8 cellular contexts compared by ENCODE assay signal in genomic region chr17:57243171-57243622, GRCh38. TPM values are rescaled to one million over a fixed set of nuclear protein-coding genes. Genes with fewer than 3 reads are reported as not detected.
DNase-seq lines count a peak whose midpoint lies in the region; ATAC-seq and TF ChIP-seq lines count a peak whose summit lies in the region.

No MANE protein-coding gene starts in this region.

- H3K27ac ChIP-seq in liver (ENCODE audit: low read depth in 1 of 2, low read length in 2 of 2), result no peak overlapping the region

- H3K4me1 ChIP-seq in liver (ENCODE audit: control insufficient read depth in 4 of 4, insufficient read depth in 4 of 4, low read length in 3 of 4), result no peaks in the 10 kb centered on the region

- DNase-seq in AG08396 (ENCODE audit: low spot score) (peak; percentile 83), NCI-H2107 treated with DMSO at 0.1 percent for 48 hours (lab: John Stamatoyannopoulos, UW; ENCODE audit: unreplicated experiment) (peak; percentile 65)
- DNase-seq in central memory CD8-positive, alpha-beta T cell (ENCODE audit: low spot score in 2 of 2), result peak; percentile 64 to 76
- DNase-seq in stimulated activated CD4-positive, alpha-beta T cell treated with anti-CD3 and anti-CD28 coated beads, TNF-alpha, amount 100 ng/mL, for 48 hours (ENCODE audit: low read depth in 3 of 3), result peak; percentile 43 to 62 (median 62)

- H3K36me3 ChIP-seq in liver (ENCODE audit: control insufficient read depth in 4 of 4, insufficient read depth in 3 of 4, low read depth in 1 of 4, low read length in 3 of 4), result no peaks in the 10 kb centered on the region

- 15% methylated on average over 13 of the region's 13 CpGs for WGBS in liver

- peaks cover 0 to 2% (median 0%) of the 10 kb centered on the region in 4 donors for H3K27me3 ChIP-seq in liver (ENCODE audit: control insufficient read depth in 4 of 4, insufficient read depth in 4 of 4, low read length in 3 of 4)

- no peaks in the 10 kb centered on the region for H3K9me3 ChIP-seq in liver (ENCODE audit: control insufficient read depth in 4 of 4, low read length in 3 of 4)

- no peak overlapping the region for H3K9ac ChIP-seq in liver (ENCODE audit: low read depth in 1 of 2, low read length in 2 of 2)

- H3K4me3 ChIP-seq in liver (ENCODE audit: low read depth in 1 of 3, low read length in 3 of 3), result no peak overlapping the region

- H3K27me3 Mint-ChIP-seq in central memory CD8-positive, alpha-beta T cell, result peaks cover 9% of the 10 kb centered on the region

- no peak overlapping the region for H3K4me3 Mint-ChIP-seq in central memory CD8-positive, alpha-beta T cell

- peak; percentile 99 for TF ChIP-seq RAD21 in liver (IDR thresholded peaks at IDR 0.05)

- no peaks in the 10 kb centered on the region for H3K9me3 Mint-ChIP-seq in central memory CD8-positive, alpha-beta T cell

- TF ChIP-seq CTCF in liver (IDR thresholded peaks at IDR 0.05; ENCODE audit: low read depth, low read length, missing input control), result peak; percentile 100

- no peaks in the 10 kb centered on the region for H3K36me3 Mint-ChIP-seq in central memory CD8-positive, alpha-beta T cell (ENCODE audit: insufficient read depth)

- ATAC-seq in GM18867 (IDR thresholded peaks at IDR 0.05; ENCODE audit: unreplicated experiment), result peak; percentile 41
- peak; percentile 51 to 79 for ATAC-seq in activated CD4-positive, CD25-positive, alpha-beta regulatory T cell treated with anti-CD3 and anti-CD28 coated beads, Interleukin-2, amount 50 U/mL, for 24 hours
- peak; percentile 36 for ATAC-seq in central memory CD8-positive, alpha-beta T cell (replicated peaks; ENCODE audit: extremely low read depth, poor library complexity, severe bottlenecking)
- ATAC-seq in GM21619 (IDR thresholded peaks at IDR 0.05; ENCODE audit: unreplicated experiment), result no peak

- H3K4me1 Mint-ChIP-seq in central memory CD8-positive, alpha-beta T cell, result no peaks in the 10 kb centered on the region

- H3K27ac Mint-ChIP-seq in central memory CD8-positive, alpha-beta T cell (ENCODE audit: low read depth), result no peak overlapping the region

TF ChIP-seq in liver, 16 proteins besides CTCF, POLR2A, EP300 and RAD21:
- TF ChIP-seq NR2F2 (IDR thresholded peaks at IDR 0.05) (peak; percentile 29), SP1 (IDR thresholded peaks at IDR 0.05) (no peak), RXRA (IDR thresholded peaks at IDR 0.05) (peak in 1 of 2 donors; percentile 53), HNF4A (conservative IDR thresholded peaks at IDR 0.05) (peak in 1 of 2 donors; percentile 26)
TF ChIP-seq in liver: peak in this region for 3.

RNA-seq across cellular contexts. Expression of gene MSI2, which starts 13.1 kb away (rescaled TPM):
- total RNA-seq in liver, result 10 to 100 TPM; 11.2 to 15.6 TPM
- 1 to 10 TPM; 5.7 to 7.2 TPM for polyA plus RNA-seq in liver
